14 cellular contexts compared by ENCODE assay signal in the genomic region with DNA sequence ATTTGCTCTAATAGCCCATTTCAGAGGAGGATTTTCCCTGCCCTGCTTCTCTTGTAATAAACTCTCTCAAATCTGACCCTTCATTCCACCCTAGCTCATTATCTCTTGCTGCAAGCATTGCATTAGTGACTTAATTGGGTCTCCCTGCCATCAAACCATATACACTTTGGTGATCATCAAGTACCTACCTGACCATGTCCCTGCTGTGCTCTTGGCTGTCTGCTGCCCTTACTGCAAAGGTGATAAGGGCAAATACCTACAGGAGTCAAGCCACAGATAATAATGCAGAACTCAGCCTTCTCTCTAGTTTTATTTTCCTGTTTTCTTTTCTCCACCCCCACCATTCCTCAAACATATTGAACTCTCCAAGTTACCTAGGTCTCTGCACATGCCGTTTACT.
DNase-seq lines count a peak whose midpoint lies in the region; TF ChIP-seq lines count a peak whose summit lies in the region.
"Had no signal": no experiment of that assay in that cellular context is flagged by ENCODE, and none has a peak within 500 bp of the region (broad histone marks: within the 10 kb centered on the region; RNA-seq: fewer than 3 reads in every experiment).

No MANE protein-coding gene starts in this region.

- peaks cover 0 to 10% (median 0%) of the 10 kb centered on the region in 6 donors for H3K36me3 ChIP-seq in spleen
- H3K36me3 ChIP-seq: HAP-1 had no signal

- H3K9me3 ChIP-seq in spleen: no peaks in the 10 kb centered on the region
- H3K9me3 ChIP-seq: HAP-1 had no signal

- H3K27ac ChIP-seq in spleen: no peak overlapping the region
- H3K27ac ChIP-seq: KMS-11 had no signal

- TF ChIP-seq POLR2A in spleen (IDR thresholded peaks at IDR 0.05): no peak

- DNase-seq in NCI-H510A treated with DMSO at 0.1 percent for 48 hours (lab: John Stamatoyannopoulos, UW): peak; percentile 44
- no peak for DNase-seq in NCI-H510A (lab: John Stamatoyannopoulos, UW)
- DNase-seq in NCI-H146 (lab: John Stamatoyannopoulos, UW): peak; percentile 26
- peak; percentile 83 for DNase-seq in NCI-H748 (lab: John Stamatoyannopoulos, UW; ENCODE audit: unreplicated experiment)
- DNase-seq in iPS-NIHi7 (ENCODE audit: extremely low spot score): peak; percentile 10
- DNase-seq in spleen: no peak
- DNase-seq in kidney tubule cell (ENCODE audit: low spot score): no peak
- no peak for DNase-seq in activated CD4-positive, alpha-beta T cell treated with anti-CD3 and anti-CD28 coated beads for 4 hours
- DNase-seq: IMR-90, NCI-H1930, RPMI8226, SHP77 had no signal

- 76 to 89% (median 81%) methylated on average over 1 of the region's 1 CpG for WGBS in spleen, 5 donors

- TF ChIP-seq CTCF in spleen (IDR thresholded peaks at IDR 0.05 in 8 of 11, conservative IDR thresholded peaks at IDR 0.05 in 3 of 11): no peak

- no peak overlapping the region for H3K4me3 ChIP-seq in spleen
- H3K4me3 ChIP-seq: HAP-1 had no signal

- no peaks in the 10 kb centered on the region for H3K27me3 ChIP-seq in spleen (replicated peaks in 1 of 7)

- intact Hi-C loops in spleen (cut with DNase I; ENCODE audit: low total_unique reads): no loop called here

- H3K4me1 ChIP-seq in spleen: no peaks in the 10 kb centered on the region

Comparison
In these comparisons a context has a peak if more than half of its experiments do, and no peak if none do; other contexts are left out.
1. DNase-seq: peak in NCI-H510A treated with DMSO at 0.1 percent for 48 hours (single experiment), NCI-H146 (single experiment), NCI-H748 (single experiment) and iPS-NIHi7 (single experiment); none in NCI-H510A (single experiment), spleen (single experiment), kidney tubule cell (single experiment) and activated CD4-positive, alpha-beta T cell treated with anti-CD3 and anti-CD28 coated beads for 4 hours (0 of 2).